ENCODE assay signal across 8 cellular contexts in the genomic region with DNA sequence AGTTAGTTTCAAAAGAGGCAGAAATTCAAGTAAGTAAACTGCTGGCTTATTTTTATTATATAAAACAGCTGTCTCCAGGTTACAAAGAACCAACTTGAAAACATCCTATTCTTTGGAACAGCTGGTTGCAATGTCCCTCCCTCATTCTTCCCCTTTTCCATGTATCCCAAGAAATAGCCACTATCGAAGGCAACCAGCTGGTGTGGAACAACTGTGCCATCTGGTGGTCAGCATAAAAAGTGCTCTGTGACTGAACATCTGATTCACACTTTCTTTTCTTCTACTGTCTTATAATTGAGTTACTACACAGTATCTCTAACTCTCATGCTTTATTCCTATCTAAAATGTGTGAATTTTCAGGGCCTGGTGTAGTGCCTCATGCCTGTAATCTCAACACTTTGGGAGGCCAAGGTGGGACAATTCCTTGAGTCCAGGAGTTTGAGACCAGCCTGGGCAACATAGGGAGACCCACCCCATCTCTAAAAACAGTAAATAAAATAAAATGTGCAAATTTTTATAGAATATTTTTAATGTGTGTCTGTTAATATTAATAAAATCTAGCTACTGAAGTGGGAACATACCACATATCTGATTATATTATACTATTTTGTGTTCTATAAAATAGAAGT. TPM values are rescaled to one million over a fixed set of nuclear protein-coding genes. Genes with fewer than 3 reads are reported as not detected.
DNase-seq lines count a peak whose midpoint lies in the region; ATAC-seq and TF ChIP-seq lines count a peak whose summit lies in the region.

No MANE protein-coding gene starts in this region.

- H3K4me3 ChIP-seq in GM12875 (ENCODE audit: low read depth, low read length) (no peak overlapping the region), WERI-Rb-1 (ENCODE audit: low read depth, low read length) (no peak overlapping the region), endodermal cell (ENCODE audit: low read length) (no peak overlapping the region), mesenchymal stem cell (ENCODE audit: insufficient read depth in 1 of 2, low read depth in 1 of 2, low read length in 2 of 2) (no peak overlapping the region), thyroid gland (replicated peaks in 1 of 3) (no peak overlapping the region)

- no peak overlapping the region for H4K8ac ChIP-seq in mesenchymal stem cell (ENCODE audit: low read length)

- H2BK15ac ChIP-seq in mesenchymal stem cell (ENCODE audit: low read depth, poor library complexity, severe bottlenecking) = no peak overlapping the region

- no peak overlapping the region for H3K4ac ChIP-seq in mesenchymal stem cell (ENCODE audit: low read depth in 1 of 2, low read length in 2 of 2)

- no peak overlapping the region for H3K27ac ChIP-seq in WERI-Rb-1
- H3K27ac ChIP-seq in endodermal cell (ENCODE audit: low read depth, low read length) = no peak overlapping the region
- no peak overlapping the region for H3K27ac ChIP-seq in mesenchymal stem cell (ENCODE audit: low read length, poor library complexity, severe bottlenecking)
- H3K27ac ChIP-seq in thyroid gland = no peak overlapping the region

- no peak overlapping the region for H2BK120ac ChIP-seq in mesenchymal stem cell (ENCODE audit: low read depth, low read length)

- no peak overlapping the region for H3K18ac ChIP-seq in mesenchymal stem cell (ENCODE audit: low read depth in 1 of 2, low read length in 2 of 2)

- no peak overlapping the region for H4K91ac ChIP-seq in mesenchymal stem cell (ENCODE audit: low read length)

- no peak overlapping the region for H3K23ac ChIP-seq in mesenchymal stem cell (ENCODE audit: low read length in 2 of 2)

- no peak for TF ChIP-seq POLR2A in thyroid gland (IDR thresholded peaks at IDR 0.05)

- H3K9me3 ChIP-seq in WERI-Rb-1 (ENCODE audit: severe bottlenecking) (no peaks in the 10 kb centered on the region), endodermal cell (ENCODE audit: control insufficient read depth, low read length) (no peaks in the 10 kb centered on the region), mesenchymal stem cell (ENCODE audit: control insufficient read depth, low read length) (no peaks in the 10 kb centered on the region), thyroid gland (no peaks in the 10 kb centered on the region)

- H3K14ac ChIP-seq in mesenchymal stem cell (ENCODE audit: low read length in 2 of 2) = no peak overlapping the region

- peaks cover 11% of the 10 kb centered on the region for H3K36me3 Mint-ChIP-seq in endodermal cell (ENCODE audit: low read depth)

- H3K27me3 ChIP-seq in WERI-Rb-1 (ENCODE audit: insufficient read depth, low read depth, severe bottlenecking) = no peaks in the 10 kb centered on the region
- no peaks in the 10 kb centered on the region for H3K27me3 ChIP-seq in endodermal cell (ENCODE audit: control insufficient read depth, insufficient read depth, low read length, poor library complexity, severe bottlenecking)
- no peaks in the 10 kb centered on the region for H3K27me3 ChIP-seq in mesenchymal stem cell (ENCODE audit: control insufficient read depth in 1 of 2, insufficient read depth in 1 of 2, low read length in 2 of 2)
- H3K27me3 ChIP-seq in thyroid gland = no peaks in the 10 kb centered on the region

- no peaks in the 10 kb centered on the region for H3K27me3 Mint-ChIP-seq in endodermal cell (ENCODE audit: insufficient read depth)

- H3K4me3 Mint-ChIP-seq in endodermal cell = no peak overlapping the region

- H3K79me1 ChIP-seq in mesenchymal stem cell (replicated peaks; ENCODE audit: low read length, poor library complexity, severe bottlenecking) = peaks cover 19% of the 10 kb centered on the region

- H3K4me1 ChIP-seq in endodermal cell (ENCODE audit: control insufficient read depth, insufficient read depth, low read length) = no peaks in the 10 kb centered on the region
- peaks cover 3% of the 10 kb centered on the region for H3K4me1 ChIP-seq in mesenchymal stem cell (ENCODE audit: control insufficient read depth, insufficient read depth, low read depth, low read length)
- H3K4me1 ChIP-seq in thyroid gland = peaks cover 7 to 15% of the 10 kb centered on the region in 2 donors

- intact Hi-C loops in thyroid gland (cut with DNase I) = loop anchor here (5.0 kb wide), 1 partner anchor 658 kb away; no protein-coding TSS in a partner anchor

- no peaks in the 10 kb centered on the region for H3K4me1 Mint-ChIP-seq in endodermal cell

- H2AK5ac ChIP-seq in mesenchymal stem cell (ENCODE audit: low read length, severe bottlenecking) = no peak overlapping the region

- H2AFZ ChIP-seq in mesenchymal stem cell (ENCODE audit: low read depth, low read length) = no peak overlapping the region

- no peak overlapping the region for H3K27ac Mint-ChIP-seq in endodermal cell

- no peak overlapping the region for H2BK12ac ChIP-seq in mesenchymal stem cell (ENCODE audit: low read length in 2 of 2)

- DNase-seq in AG08396 (ENCODE audit: low spot score) (peak; percentile 71), NCI-H2081 (lab: John Stamatoyannopoulos, UW) (peak; percentile 73 to 77), WERI-Rb-1 (peak; percentile 51), endodermal cell (peak; percentile 86), mesenchymal stem cell (peak; percentile 80), thyroid gland (peak; percentile 59 to 67)

- no peak overlapping the region for H3K4me2 ChIP-seq in mesenchymal stem cell (ENCODE audit: low read length, poor library complexity, severe bottlenecking)

- 14 to 65% methylated on average over 1 of the region's 1 CpG for WGBS in endodermal cell (ENCODE audit: insufficient coverage in 1 of 2, insufficient read length in 1 of 2), 2 experiments
- WGBS in mesenchymal stem cell = 0% methylated on average over 1 of the region's 1 CpG
- WGBS in thyroid gland, 2 donors = 0 to 3% methylated on average over 1 of the region's 1 CpG

- ATAC-seq in GM21528 (IDR thresholded peaks at IDR 0.05; ENCODE audit: low FRiP score, unreplicated experiment) = no peak

- H3K9ac ChIP-seq in endodermal cell (ENCODE audit: extremely low read depth, low read length, poor library complexity, severe bottlenecking) (no peak overlapping the region), mesenchymal stem cell (ENCODE audit: low read length) (peak overlapping the region; percentile 26)

- no peaks in the 10 kb centered on the region for H3K9me3 Mint-ChIP-seq in endodermal cell

- H2BK5ac ChIP-seq in mesenchymal stem cell (ENCODE audit: low read depth, low read length, poor library complexity, severe bottlenecking) = no peak overlapping the region

- H3K36me3 ChIP-seq in WERI-Rb-1 (peaks cover 9% of the 10 kb centered on the region), endodermal cell (ENCODE audit: control insufficient read depth, insufficient read depth, low read length) (peaks cover 8% of the 10 kb centered on the region), mesenchymal stem cell (ENCODE audit: control insufficient read depth in 1 of 2, insufficient read depth in 2 of 2, low read depth in 1 of 2, low read length in 2 of 2) (peaks cover 6 to 7% of the 10 kb centered on the region in 2 experiments), thyroid gland (peaks cover 3 to 7% of the 10 kb centered on the region in 2 donors)

- TF ChIP-seq CTCF in GM12875 (IDR thresholded peaks at IDR 0.05; ENCODE audit: borderline replicate concordance, insufficient read depth, low read depth, low read length) = peak; percentile 84
- peak; percentile 81 for TF ChIP-seq CTCF in WERI-Rb-1 (IDR thresholded peaks at IDR 0.05; ENCODE audit: low read depth, low read length)
- TF ChIP-seq CTCF in endodermal cell (conservative IDR thresholded peaks at IDR 0.05) = peak; percentile 92
- TF ChIP-seq CTCF in thyroid gland (IDR thresholded peaks at IDR 0.05) = peak; percentile 55 to 91 (median 88)

RNA-seq across cellular contexts. Expression of gene OSBPL11, which starts 9.6 kb away (rescaled TPM):
- total RNA-seq in endodermal cell = 10 to 100 TPM; 17.9 to 24.7 TPM
- polyA plus RNA-seq in endodermal cell (2013, experiment 1 of 2) = 21.2 TPM
- polyA plus RNA-seq in endodermal cell (2013, experiment 2 of 2) = 21.0 TPM
- polyA plus RNA-seq in mesenchymal stem cell (2013, experiment 1 of 2) = 9.7 TPM
- polyA plus RNA-seq in mesenchymal stem cell (2013, experiment 2 of 2) = 10.0 TPM
- total RNA-seq in thyroid gland = 10 to 100 TPM; 10.9 to 18.4 (median 15.1) TPM
